In genomic region chrX:107324493-107325310, GRCh38 we compare ENCODE assay signal across 8 cellular contexts.
DNase-seq lines count a peak whose midpoint lies in the region; ATAC-seq and TF ChIP-seq lines count a peak whose summit lies in the region.

No MANE protein-coding gene starts in this region.

- no peak overlapping the region for H3K4me2 ChIP-seq in parathyroid adenoma (ENCODE audit: low read length)

- no peaks in the 10 kb centered on the region for H3K79me2 ChIP-seq in parathyroid adenoma

- H2AFZ ChIP-seq in parathyroid adenoma: peak overlapping the region; percentile 84

- peak; percentile 1 to 3 for DNase-seq in NOMO-1 (lab: John Stamatoyannopoulos, UW; ENCODE audit: unreplicated experiment in 2 of 2)
- DNase-seq in NOMO-1 treated with DMSO at 0.1 percent for 48 hours (lab: John Stamatoyannopoulos, UW; ENCODE audit: unreplicated experiment): no peak
- peak; percentile 22 for DNase-seq in fibroblast of villous mesenchyme (ENCODE audit: low read depth)
- DNase-seq in HCEC 1CT: no peak
- DNase-seq in superior temporal gyrus (ENCODE audit: extremely low spot score): no peak

- H3K4me3 ChIP-seq in fibroblast of villous mesenchyme (ENCODE audit: low read depth, low read length) (no peak overlapping the region), parathyroid adenoma (ENCODE audit: low read depth, low read length) (no peak overlapping the region)

- no peaks in the 10 kb centered on the region for H3K36me3 ChIP-seq in parathyroid adenoma (ENCODE audit: control insufficient read depth, insufficient read depth, low read length)

- H3K27me3 ChIP-seq in parathyroid adenoma (ENCODE audit: control insufficient read depth, insufficient read depth, low read length): no peaks in the 10 kb centered on the region

- H3K9me3 ChIP-seq in parathyroid adenoma (ENCODE audit: control insufficient read depth, low read length): no peaks in the 10 kb centered on the region

- H3K9ac ChIP-seq in parathyroid adenoma: no peak overlapping the region

- peaks cover 2% of the 10 kb centered on the region for H3K4me1 ChIP-seq in parathyroid adenoma

- no peak for ATAC-seq in HG03095 (IDR thresholded peaks at IDR 0.05; ENCODE audit: unreplicated experiment)

- H3K27ac ChIP-seq in parathyroid adenoma: no peak overlapping the region

- TF ChIP-seq CTCF in fibroblast of villous mesenchyme (IDR thresholded peaks at IDR 0.05; ENCODE audit: insufficient read depth, low read depth, low read length) (peak; percentile 19), parathyroid adenoma (IDR thresholded peaks at IDR 0.05) (no peak)

TF ChIP-seq in PFSK-1, 5 proteins besides CTCF, POLR2A, EP300 and RAD21:
- TF ChIP-seq FOXP2 (optimal IDR thresholded peaks at IDR 0.05; ENCODE audit: borderline replicate concordance, extremely low read depth, extremely low read length, insufficient read depth) (no peak), TAF1 (IDR thresholded peaks at IDR 0.05; ENCODE audit: borderline replicate concordance, insufficient read depth, low read length) (no peak), REST (IDR thresholded peaks at IDR 0.05; ENCODE audit: insufficient read depth in 1 of 2, low read depth in 2 of 2, low read length in 2 of 2) (peak; percentile 86 to 93)

Comparison
In these comparisons a context has a peak if more than half of its experiments do, and no peak if none do; other contexts are left out.
1. DNase-seq: peak in NOMO-1 (2 of 2) and fibroblast of villous mesenchyme (single experiment); none in NOMO-1 treated with DMSO at 0.1 percent for 48 hours (single experiment), HCEC 1CT (single experiment) and superior temporal gyrus (single experiment).